8 cellular contexts compared by ENCODE assay signal in the genomic region with DNA sequence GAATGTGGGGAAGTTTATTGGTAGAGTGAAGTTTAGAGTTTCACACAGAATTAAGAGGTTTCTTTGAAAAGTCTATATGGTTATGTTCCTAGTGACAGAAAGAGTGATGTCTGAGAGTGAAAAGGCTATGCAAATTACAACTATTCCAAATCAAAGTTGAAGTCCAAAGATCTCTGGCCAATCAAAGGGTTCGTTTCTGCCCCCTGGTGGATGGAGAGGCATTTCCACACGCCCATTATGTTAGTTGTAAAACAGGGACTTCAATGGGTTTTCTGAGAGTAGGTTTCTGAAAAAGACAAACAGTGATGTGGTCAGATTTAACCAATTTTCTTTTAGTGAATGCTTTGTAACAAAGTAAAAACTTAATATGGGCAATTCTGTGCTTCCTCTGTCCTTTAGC.
DNase-seq lines count a peak whose midpoint lies in the region; ATAC-seq, FAIRE-seq and TF ChIP-seq lines count a peak whose summit lies in the region.

No MANE protein-coding gene starts in this region.

- no peak for FAIRE-seq in A549 (lab: Jason Lieb, UNC)

- peaks cover 0 to 11% of the 10 kb centered on the region in 2 donors for H3K27me3 ChIP-seq in left lung

- H3K4me3 ChIP-seq in A549: no peak overlapping the region
- no peak overlapping the region for H3K4me3 ChIP-seq in left lung

- intact Hi-C loops in left lung (cut with DNase I): no loop called here

- TF ChIP-seq EP300 in A549 (IDR thresholded peaks at IDR 0.05): no peak

- WGBS in A549 (ENCODE audit: missing lambda C conversion rate): 4% methylated on average over 2 of the region's 2 CpGs

- peak; percentile 63 to 66 for TF ChIP-seq RAD21 in A549 (conservative IDR thresholded peaks at IDR 0.05 in 1 of 2, IDR thresholded peaks at IDR 0.05 in 1 of 2)

- peak; percentile 7 to 35 for DNase-seq in A549 (ENCODE audit: low read depth in 1 of 2, low spot score in 1 of 2)
- peak; percentile 26 for DNase-seq in G401 (ENCODE audit: low spot score)
- DNase-seq in SW480 (ENCODE audit: low spot score): peak; percentile 43
- DNase-seq in left lung: no peak
- no peak for DNase-seq in GF-D8 (lab: John Stamatoyannopoulos, UW)

- peak in 1 of 2 experiments; percentile 51; a peak in 2 of 6 replicates for ATAC-seq in A549
- ATAC-seq in HG02973 (IDR thresholded peaks at IDR 0.05; ENCODE audit: unreplicated experiment): peak; percentile 51
- ATAC-seq in left lung: peak; percentile 76
- ATAC-seq in HG02642 (IDR thresholded peaks at IDR 0.05; ENCODE audit: poor library complexity, unreplicated experiment): no peak
- ATAC-seq in HG03196 (IDR thresholded peaks at IDR 0.05; ENCODE audit: unreplicated experiment): no peak

- H3K4me1 ChIP-seq in A549: no peaks in the 10 kb centered on the region
- H3K4me1 ChIP-seq in left lung: no peaks in the 10 kb centered on the region

- CTCF ChIA-PET in A549 (lab: Yijun Ruan, JAX): interaction anchor here (0.7 kb wide), 1 partner anchor 1628 kb away, joined by 3 read pairs; no protein-coding TSS in a partner anchor

- POLR2A ChIA-PET in A549 (lab: Yijun Ruan, JAX): no interaction called here

- H3K9me3 ChIP-seq in A549 (no peaks in the 10 kb centered on the region), left lung (no peaks in the 10 kb centered on the region)

- H3K36me3 ChIP-seq in left lung: no peaks in the 10 kb centered on the region

- TF ChIP-seq POLR2A in A549 (IDR thresholded peaks at IDR 0.05; ENCODE audit: low read length): no peak

- H3K27ac ChIP-seq in A549 (no peak overlapping the region), left lung (no peak overlapping the region)

- in situ Hi-C loops in G401 (cut with HindIII; ENCODE audit: low sequenced_read_pairs): no loop called here

- TF ChIP-seq CTCF in A549 (IDR thresholded peaks at IDR 0.05) (peak; percentile 46), left lung (IDR thresholded peaks at IDR 0.05) (peak; percentile 49 to 55)

- no peak overlapping the region for H3K4me2 ChIP-seq in A549

TF ChIP-seq in A549, 52 proteins besides CTCF, POLR2A, EP300 and RAD21:
- TF ChIP-seq SMC3 (IDR thresholded peaks at IDR 0.05) (peak; percentile 73), GATA3 (IDR thresholded peaks at IDR 0.05; ENCODE audit: borderline replicate concordance) (no peak)

Comparison
In these comparisons a context has a peak if more than half of its experiments do, and no peak if none do; other contexts are left out.
1. ATAC-seq: peak in HG02973 (single experiment) and left lung (single experiment); none in HG02642 (single experiment) and HG03196 (single experiment).
2. DNase-seq: peak in A549 (2 of 2), G401 (single experiment) and SW480 (single experiment); none in left lung (0 of 2) and GF-D8 (single experiment).